In the genomic region with DNA sequence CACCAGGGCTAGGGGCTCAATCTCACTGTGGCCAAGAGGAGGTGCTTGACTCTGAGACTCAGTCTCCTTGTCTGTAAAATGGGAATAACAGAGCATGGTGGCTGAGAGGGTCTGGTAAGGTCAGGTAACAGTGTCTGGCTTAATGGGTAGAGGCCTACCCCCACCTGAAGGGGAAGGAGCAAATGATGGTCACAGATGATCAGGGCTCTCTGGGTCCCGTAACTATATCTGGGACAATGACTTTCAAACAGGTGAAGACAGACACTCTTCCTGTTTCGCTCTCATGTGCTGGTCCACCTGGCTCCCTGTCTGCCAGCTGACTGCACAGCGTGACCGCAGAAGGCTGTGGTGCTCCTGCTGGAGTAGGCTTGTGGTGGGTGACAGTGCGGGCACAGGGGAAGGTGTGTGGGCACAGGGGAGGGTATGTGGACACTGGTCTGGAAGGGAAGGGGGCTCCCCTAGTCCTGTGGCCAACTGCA, we compare ENCODE assay signal across 2 cellular contexts.
TF ChIP-seq lines count a peak whose summit lies in the region.

No MANE protein-coding gene starts in this region.

TF ChIP-seq in HepG2, 621 proteins besides CTCF, POLR2A, EP300 and RAD21:
- TF ChIP-seq ZNF629 (CRISPR knock-in tag; conservative IDR thresholded peaks at IDR 0.05) (peak; percentile 81), XBP1 (CRISPR knock-in tag; IDR thresholded peaks at IDR 0.05) (no peak)

TF ChIP-seq in H1, 55 proteins besides CTCF, POLR2A, EP300 and RAD21:
- TF ChIP-seq GTF2F1 (IDR thresholded peaks at IDR 0.05; ENCODE audit: borderline replicate concordance, low read depth, low read length) (no peak), KDM1A (IDR thresholded peaks at IDR 0.05; ENCODE audit: borderline replicate concordance, low read length) (peak; percentile 54; the same call in 1 of the 2 replicates)
